29 cellular contexts compared by ENCODE assay signal in genomic region chr10:76342996-76343395, GRCh38.
"Had no signal": no experiment of that assay in that cellular context is flagged by ENCODE, and none has a peak within 500 bp of the region (broad histone marks: within the 10 kb centered on the region; RNA-seq: fewer than 3 reads in every experiment).

No MANE protein-coding gene starts in this region.

- H3K79me2 ChIP-seq: parathyroid adenoma had no signal

- H3K9me3 Mint-ChIP-seq: stimulated activated effector memory CD8-positive, alpha-beta T cell treated with anti-CD3 and anti-CD28 coated beads, Interleukin-12 subunit alpha, Interleukin-12 subunit beta, amount 100 ng/mL, for 72 hours; stimulated activated naive B cell treated with anti-CD40 and anti-IgM and Interleukin-4, amounts not matched to agents 10 μg/mL and 1 μg/mL and 100 μg/mL, for 72 hours; stimulated activated naive CD8-positive, alpha-beta T cell treated with anti-CD3 and anti-CD28 coated beads, Interleukin-15, Interleukin-2, amounts not matched to agents 100 ng/mL and 50 ng/mL, for 24 hours had no signal

- H3K4me3 Mint-ChIP-seq: natural killer cell; nephron; neural progenitor cell; stimulated activated effector memory CD8-positive, alpha-beta T cell treated with anti-CD3 and anti-CD28 coated beads, Interleukin-12 subunit alpha, Interleukin-12 subunit beta, amount 100 ng/mL, for 72 hours; stimulated activated naive B cell treated with anti-CD40 and anti-IgM and Interleukin-4, amounts not matched to agents 10 μg/mL and 1 μg/mL and 100 μg/mL, for 72 hours; stimulated activated naive CD8-positive, alpha-beta T cell treated with anti-CD3 and anti-CD28 coated beads, Interleukin-15, Interleukin-2, amounts not matched to agents 100 ng/mL and 50 ng/mL, for 24 hours had no signal

- H3K4me1 Mint-ChIP-seq: natural killer cell; nephron; stimulated activated effector memory CD8-positive, alpha-beta T cell treated with anti-CD3 and anti-CD28 coated beads, Interleukin-12 subunit alpha, Interleukin-12 subunit beta, amount 100 ng/mL, for 72 hours; stimulated activated naive B cell treated with anti-CD40 and anti-IgM and Interleukin-4, amounts not matched to agents 10 μg/mL and 1 μg/mL and 100 μg/mL, for 72 hours had no signal

- H3K4me3 ChIP-seq: neural progenitor cell, ovary, psoas muscle, right lobe of liver, sigmoid colon, stomach, thoracic aorta, thyroid gland, tibial nerve, upper lobe of left lung, vagina had no signal

- FAIRE-seq: small intestine, urothelium cell line had no signal

- H3K4me1 ChIP-seq: neural progenitor cell, parathyroid adenoma, psoas muscle, right lobe of liver, thyroid gland, tibial nerve, upper lobe of left lung, vagina had no signal

- H2AFZ ChIP-seq: neural progenitor cell, parathyroid adenoma had no signal

- H3K36me3 ChIP-seq: neural progenitor cell, ovary, right lobe of liver, sigmoid colon, stomach, thoracic aorta, thyroid gland, tibial nerve, upper lobe of left lung, vagina had no signal

- DNase-seq: natural killer cell; occipital lobe; ovary; posterior cingulate gyrus; psoas muscle; right cardiac atrium; right lobe of liver; sigmoid colon; small intestine; stimulated activated CD4-positive, alpha-beta T cell treated with anti-CD3 and anti-CD28 coated beads, Interleukin-15, amount 100 ng/mL, for 24 hours; stimulated activated CD4-positive, alpha-beta T cell treated with anti-CD3 and anti-CD28 coated beads, Interleukin-2, amount 100 ng/mL, for 24 hours; stimulated activated CD4-positive, alpha-beta T cell treated with anti-CD3 and anti-CD28 coated beads, Interleukin-2, amount 100 ng/mL, for 48 hours; stimulated activated CD4-positive, alpha-beta T cell treated with anti-CD3 and anti-CD28 coated beads, Interleukin-4, amount 100 ng/mL, for 24 hours; stimulated activated naive B cell treated with anti-CD40 and anti-IgM and Interleukin-4, amounts not matched to agents 10 μg/mL and 1 μg/mL and 100 μg/mL, for 72 hours; stimulated activated naive CD4-positive, alpha-beta T cell treated with Interleukin-2 at 50 U/mL for 16 hours; stomach; thyroid gland; trophoblast cell; upper lobe of left lung had no signal

- H3K27me3 Mint-ChIP-seq: progenitor cell of endocrine pancreas; stimulated activated naive B cell treated with anti-CD40 and anti-IgM and Interleukin-4, amounts not matched to agents 10 μg/mL and 1 μg/mL and 100 μg/mL, for 72 hours; stimulated activated naive CD8-positive, alpha-beta T cell treated with anti-CD3 and anti-CD28 coated beads, Interleukin-15, Interleukin-2, amounts not matched to agents 100 ng/mL and 50 ng/mL, for 24 hours had no signal

- H3K9me3 ChIP-seq: ovary, right lobe of liver, sigmoid colon, stomach, thoracic aorta, thyroid gland, upper lobe of left lung, vagina had no signal

- H3K9ac ChIP-seq: neural progenitor cell, parathyroid adenoma had no signal

- ATAC-seq: natural killer cell; psoas muscle; right cardiac atrium; right lobe of liver; stimulated activated effector memory CD8-positive, alpha-beta T cell treated with anti-CD3 and anti-CD28 coated beads, Interleukin-12 subunit alpha, Interleukin-12 subunit beta, amount 100 ng/mL, for 72 hours; stimulated activated naive B cell treated with anti-CD40 and anti-IgM and Interleukin-4, amounts not matched to agents 10 μg/mL and 1 μg/mL and 100 μg/mL, for 72 hours had no signal

- H3K4me2 ChIP-seq: neural progenitor cell had no signal

- H3K27ac ChIP-seq: neural progenitor cell, ovary, parathyroid adenoma, psoas muscle, right lobe of liver, sigmoid colon, stomach, thoracic aorta, thyroid gland, tibial nerve, upper lobe of left lung, vagina had no signal

- H3K27ac Mint-ChIP-seq: natural killer cell; nephron; neural progenitor cell; progenitor cell of endocrine pancreas; stimulated activated effector memory CD8-positive, alpha-beta T cell treated with anti-CD3 and anti-CD28 coated beads, Interleukin-12 subunit alpha, Interleukin-12 subunit beta, amount 100 ng/mL, for 72 hours; stimulated activated naive B cell treated with anti-CD40 and anti-IgM and Interleukin-4, amounts not matched to agents 10 μg/mL and 1 μg/mL and 100 μg/mL, for 72 hours; stimulated activated naive CD8-positive, alpha-beta T cell treated with anti-CD3 and anti-CD28 coated beads, Interleukin-15, Interleukin-2, amounts not matched to agents 100 ng/mL and 50 ng/mL, for 24 hours had no signal

- H3K36me3 Mint-ChIP-seq: natural killer cell; stimulated activated effector memory CD8-positive, alpha-beta T cell treated with anti-CD3 and anti-CD28 coated beads, Interleukin-12 subunit alpha, Interleukin-12 subunit beta, amount 100 ng/mL, for 72 hours; stimulated activated naive B cell treated with anti-CD40 and anti-IgM and Interleukin-4, amounts not matched to agents 10 μg/mL and 1 μg/mL and 100 μg/mL, for 72 hours had no signal

- H3K27me3 ChIP-seq: neural progenitor cell, ovary, right lobe of liver, sigmoid colon, stomach, thyroid gland, tibial nerve, upper lobe of left lung, vagina had no signal
